ENCODE assay signal across 8 cellular contexts in the genomic region with DNA sequence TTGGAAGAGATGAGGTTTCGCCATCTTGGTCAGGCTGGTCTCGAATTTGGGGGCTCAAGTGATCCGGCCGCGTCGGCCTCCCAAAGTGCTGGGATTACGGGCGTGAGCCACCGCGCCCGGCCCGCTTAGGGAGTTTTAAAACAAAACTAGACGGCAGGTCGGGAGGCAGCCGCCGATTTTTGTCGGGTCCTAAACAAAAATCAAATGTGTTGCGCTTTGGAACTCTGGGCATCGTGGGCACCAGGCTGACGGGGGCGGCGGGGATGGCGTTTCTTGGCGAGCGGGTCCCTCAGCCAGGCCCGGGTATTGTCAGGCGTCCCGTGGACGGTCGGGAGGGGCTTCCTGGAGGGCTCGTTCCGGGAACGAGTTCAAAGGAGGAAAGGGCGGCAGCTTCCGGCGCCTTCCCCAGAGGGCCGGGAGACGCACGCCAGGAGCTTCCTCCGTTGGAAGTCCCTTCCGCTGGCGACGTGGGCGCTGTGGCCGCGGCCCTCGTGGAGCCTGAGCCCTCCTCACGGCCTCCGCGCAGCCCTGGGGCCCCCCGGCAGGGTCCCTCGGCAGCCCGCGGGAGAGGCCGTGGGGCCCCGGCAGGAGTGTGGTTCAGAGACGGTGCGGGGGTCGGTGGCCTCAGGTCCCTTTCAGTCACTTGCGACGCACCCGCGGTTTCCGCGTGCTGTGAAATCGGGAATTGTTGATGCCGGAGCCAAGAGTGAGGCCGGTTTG. TPM values are rescaled to one million over a fixed set of nuclear protein-coding genes. Genes with fewer than 3 reads are reported as not detected.
DNase-seq lines count a peak whose midpoint lies in the region; ATAC-seq and TF ChIP-seq lines count a peak whose summit lies in the region.

No MANE protein-coding gene starts in this region.

- peaks cover 1 to 6% (median 2%) of the 10 kb centered on the region in 3 donors for H3K27me3 Mint-ChIP-seq in immature natural killer cell (ENCODE audit: low read depth in 3 of 3)

- H3K27me3 ChIP-seq in SJSA1 (replicated peaks) = no peaks in the 10 kb centered on the region

- in situ Hi-C loops in ACHN (cut with HindIII; ENCODE audit: low pct_ligation_motif_present, low pct_unique_long_range_greater_than_20kb, low sequenced_read_pairs) = no loop called here
- in situ Hi-C loops in astrocyte of the cerebellum (cut with HindIII; ENCODE audit: low sequenced_read_pairs) = no loop called here

- H3K4me1 ChIP-seq in SJSA1 (replicated peaks) = peaks cover 20% of the 10 kb centered on the region

- peaks cover 18 to 28% of the 10 kb centered on the region in 2 donors for H3K4me1 Mint-ChIP-seq in immature natural killer cell

- H3K9me3 ChIP-seq in SJSA1 (replicated peaks) = no peaks in the 10 kb centered on the region

- peak overlapping the region; percentile 78 for H3K4me3 ChIP-seq in SJSA1
- H3K4me3 ChIP-seq in astrocyte of the cerebellum (ENCODE audit: low read depth, low read length) = peak overlapping the region; percentile 46

- DNase-seq in ACHN = peak; percentile 24
- DNase-seq in SJSA1 (ENCODE audit: low read depth in 1 of 2, low spot score in 2 of 2) = peak; percentile 68 to 84
- no peak for DNase-seq in astrocyte of the cerebellum (ENCODE audit: low read depth)
- peak; percentile 19 to 24 (median 22) for DNase-seq in immature natural killer cell
- DNase-seq in stimulated activated CD4-positive, alpha-beta T cell treated with anti-CD3 and anti-CD28 coated beads, Interleukin-1b, Interleukin-23, amount 100 ng/mL, for 24 hours (ENCODE audit: low read depth in 4 of 4, low spot score in 1 of 4) = peak in 3 of 4 experiments; percentile 26 to 53 (median 29)
- no peak for DNase-seq in NCI-H526 treated with DMSO at 0.1 percent for 48 hours (lab: John Stamatoyannopoulos, UW)

- no peak for TF ChIP-seq CTCF in astrocyte of the cerebellum (IDR thresholded peaks at IDR 0.05; ENCODE audit: low read depth, low read length, missing control alignments)

- peak overlapping the region; percentile 83 to 87 (median 84) for H3K4me3 Mint-ChIP-seq in immature natural killer cell

- ATAC-seq in GM18517 (IDR thresholded peaks at IDR 0.05; ENCODE audit: unreplicated experiment) (peak; percentile 21), HG03066 (IDR thresholded peaks at IDR 0.05; ENCODE audit: low read depth, unreplicated experiment) (peak; percentile 31)

- peak overlapping the region; percentile 67 for H3K27ac ChIP-seq in SJSA1

- no peaks in the 10 kb centered on the region for H3K9me3 Mint-ChIP-seq in immature natural killer cell

- H3K36me3 Mint-ChIP-seq in immature natural killer cell = no peaks in the 10 kb centered on the region

- H3K27ac Mint-ChIP-seq in immature natural killer cell = peak overlapping the region in 5 of 6 donors; percentile 19 to 71 (median 61)

- H3K36me3 ChIP-seq in SJSA1 = peaks cover 45% of the 10 kb centered on the region

RNA-seq across cellular contexts. Expression of a gene that starts 59.2 kb away (rescaled TPM):
- 22.7 and 28.9 TPM in 2 replicates for total RNA-seq in SJSA1 (2014; rRNA removed; shearing (Covaris generic))
- polyA plus RNA-seq in immature natural killer cell = 1 to 10 TPM; 3.4 to 9.3 (median 4.4) TPM

Comparison
In these comparisons a context has a peak if more than half of its experiments do, and no peak if none do; other contexts are left out.
1. DNase-seq: peak in ACHN (single experiment), SJSA1 (2 of 2), immature natural killer cell (3 of 3) and stimulated activated CD4-positive, alpha-beta T cell treated with anti-CD3 and anti-CD28 coated beads, Interleukin-1b, Interleukin-23, amount 100 ng/mL, for 24 hours (3 of 4); none in astrocyte of the cerebellum (single experiment) and NCI-H526 treated with DMSO at 0.1 percent for 48 hours (single experiment).